Comparison of ENCODE assay signal across 8 cellular contexts in the genomic region with DNA sequence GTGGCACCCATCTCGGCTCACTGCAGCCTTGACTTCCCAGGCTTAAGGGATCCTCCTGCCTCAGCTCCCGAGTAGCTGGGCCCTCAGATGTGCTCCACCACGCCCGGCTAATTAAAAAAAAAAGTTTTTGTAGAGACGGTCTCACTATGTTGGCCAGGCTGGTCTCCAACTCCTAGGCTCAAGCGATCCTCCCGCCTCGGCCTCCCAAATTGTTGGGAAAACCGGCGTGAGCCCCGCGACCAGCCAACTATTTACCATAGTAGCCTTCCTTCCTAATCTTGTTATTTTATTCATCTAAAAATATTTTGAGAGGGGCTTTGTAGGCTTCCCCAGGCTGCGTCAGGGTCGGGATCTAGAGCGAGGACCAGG. TPM values are rescaled to one million over a fixed set of nuclear protein-coding genes. Genes with fewer than 3 reads are reported as not detected.
DNase-seq lines count a peak whose midpoint lies in the region; ATAC-seq and TF ChIP-seq lines count a peak whose summit lies in the region.

No MANE protein-coding gene starts in this region.

- H3K27me3 Mint-ChIP-seq in naive thymus-derived CD4-positive, alpha-beta T cell, result no peaks in the 10 kb centered on the region

- no peak for ATAC-seq in naive thymus-derived CD4-positive, alpha-beta T cell
- no peak for ATAC-seq in HG03025 (IDR thresholded peaks at IDR 0.05; ENCODE audit: low FRiP score, unreplicated experiment)

- no peaks in the 10 kb centered on the region for H3K9me3 Mint-ChIP-seq in naive thymus-derived CD4-positive, alpha-beta T cell

- peak overlapping the region; percentile 76 to 89 (median 84) for H3K4me3 Mint-ChIP-seq in naive thymus-derived CD4-positive, alpha-beta T cell

- CTCF ChIA-PET in naive thymus-derived CD4-positive, alpha-beta T cell (lab: Charles Lee), result interaction anchor here (1.7 to 4.3 kb wide), 2 partner anchors 11 to 27 kb away, joined by 5 to 33 read pairs; no protein-coding TSS in a partner anchor

- peak overlapping the region; percentile 78 for H3K4me3 ChIP-seq in AG10803 (ENCODE audit: low read length)
- H3K4me3 ChIP-seq in Karpas-422 (ENCODE audit: low read length), result peak overlapping the region; percentile 83
- H3K4me3 ChIP-seq in naive thymus-derived CD4-positive, alpha-beta T cell (ENCODE audit: low read length), result peak overlapping the region; percentile 90

- intact Hi-C loops in naive thymus-derived CD4-positive, alpha-beta T cell (cut with micrococcal nuclease), result loop anchor here in 1 of 2 donors (5.0 kb wide), 1 partner anchor 241 kb away; no protein-coding TSS in a partner anchor

- POLR2A ChIA-PET in naive thymus-derived CD4-positive, alpha-beta T cell (lab: Charles Lee), result interaction anchor here (0.6 to 8.6 kb wide), 6 partner anchors 13 to 970 kb away, joined by 3 to 166 read pairs (median 24); partner anchors contain the start of gene YY1

- H3K27ac Mint-ChIP-seq in naive thymus-derived CD4-positive, alpha-beta T cell, result peak overlapping the region; percentile 72 to 94 (median 90)

- peaks cover 20% of the 10 kb centered on the region for H3K4me1 ChIP-seq in Karpas-422 (ENCODE audit: low read length)
- H3K4me1 ChIP-seq in naive thymus-derived CD4-positive, alpha-beta T cell (ENCODE audit: control insufficient read depth in 2 of 2, insufficient read depth in 2 of 2, low read length in 2 of 2), result peaks cover 12 to 19% of the 10 kb centered on the region in 2 donors

- peaks cover 0 to 2% (median 0%) of the 10 kb centered on the region in 5 donors for H3K36me3 Mint-ChIP-seq in naive thymus-derived CD4-positive, alpha-beta T cell

- peaks cover 10 to 39% (median 31%) of the 10 kb centered on the region in 7 donors for H3K4me1 Mint-ChIP-seq in naive thymus-derived CD4-positive, alpha-beta T cell

- no peak for TF ChIP-seq CTCF in AG10803 (conservative IDR thresholded peaks at IDR 0.05; ENCODE audit: low read length)

- H3K79me2 ChIP-seq in Karpas-422 (ENCODE audit: low read length), result no peaks in the 10 kb centered on the region

- H3K9me2 ChIP-seq in Karpas-422 (replicated peaks; ENCODE audit: insufficient read depth, low read length), result no peaks in the 10 kb centered on the region

- H3K27ac ChIP-seq in Karpas-422 (ENCODE audit: low read length), result no peak overlapping the region
- H3K27ac ChIP-seq in cingulate gyrus (ENCODE audit: low read depth, low read length), result peak overlapping the region; percentile 80
- H3K27ac ChIP-seq in naive thymus-derived CD4-positive, alpha-beta T cell (ENCODE audit: low read depth, low read length), result peak overlapping the region; percentile 97

- in situ Hi-C loops in KBM-7 (cut with MboI; ENCODE audit: low pct_unique_long_range_greater_than_20kb, low sequenced_read_pairs), result no loop called here

- peak overlapping the region; percentile 97 for H3K4me2 ChIP-seq in Karpas-422 (ENCODE audit: low read depth, low read length, poor library complexity, severe bottlenecking)

- H2AFZ ChIP-seq in Karpas-422 (ENCODE audit: low read length), result peak overlapping the region; percentile 93; the same call in 1 of the 2 replicates

- H3K27me3 ChIP-seq in Karpas-422 (ENCODE audit: low read length), result no peaks in the 10 kb centered on the region
- H3K27me3 ChIP-seq in naive thymus-derived CD4-positive, alpha-beta T cell (ENCODE audit: control insufficient read depth in 2 of 2, insufficient read depth in 2 of 2, low read length in 2 of 2), result no peaks in the 10 kb centered on the region

- H3K9ac ChIP-seq in Karpas-422 (ENCODE audit: low read length), result peak overlapping the region; percentile 95

- no peaks in the 10 kb centered on the region for H3K36me3 ChIP-seq in Karpas-422 (ENCODE audit: insufficient read depth, low read length)
- H3K36me3 ChIP-seq in naive thymus-derived CD4-positive, alpha-beta T cell (ENCODE audit: control insufficient read depth in 2 of 3, insufficient read depth in 3 of 3, low read length in 3 of 3), result peaks cover 0 to 3% (median 0%) of the 10 kb centered on the region in 3 experiments

- H4K20me1 ChIP-seq in Karpas-422 (ENCODE audit: insufficient read depth, low read depth, low read length), result no peaks in the 10 kb centered on the region

- no peaks in the 10 kb centered on the region for H3K9me3 ChIP-seq in Karpas-422 (ENCODE audit: low read length)
- no peaks in the 10 kb centered on the region for H3K9me3 ChIP-seq in naive thymus-derived CD4-positive, alpha-beta T cell (ENCODE audit: control insufficient read depth in 2 of 3, low read length in 3 of 3)

- DNase-seq in AG10803 (ENCODE audit: low read depth), result no peak
- peak; percentile 50 for DNase-seq in Karpas-422
- DNase-seq in naive thymus-derived CD4-positive, alpha-beta T cell, result no peak
- no peak for DNase-seq in SIG-M5 (lab: John Stamatoyannopoulos, UW)
- no peak for DNase-seq in KBM-7
- no peak for DNase-seq in NCI-H146 treated with DMSO at 0.1 percent for 48 hours (lab: John Stamatoyannopoulos, UW; ENCODE audit: unreplicated experiment)

RNA-seq across cellular contexts. Expression of gene YY1, which starts 25.4 kb away (rescaled TPM):
- 95.9 and 115 TPM in 2 replicates for total RNA-seq in Karpas-422 (2014; rRNA removed; shearing (Covaris generic); ENCODE audit: low replicate concordance)
- 10 to 100 TPM; 65.8 to 99.7 (median 92.2) TPM for total RNA-seq in naive thymus-derived CD4-positive, alpha-beta T cell
- 10 to 100 TPM; 15.2 to 18.0 TPM for polyA plus RNA-seq in naive thymus-derived CD4-positive, alpha-beta T cell

RNA-seq across cellular contexts. Expression of gene DEGS2, which starts 54.1 kb away (rescaled TPM):
- 0.43 TPM in 1 of 2 replicates, not detected in the other for total RNA-seq in Karpas-422 (2014; rRNA removed; shearing (Covaris generic); ENCODE audit: low replicate concordance)
- total RNA-seq in naive thymus-derived CD4-positive, alpha-beta T cell, result 1 to 10 TPM in 1 of 5 experiments, under 1 TPM in 3, not detected in 1; 0.19 to 1.0 (median 0.32) TPM
- polyA plus RNA-seq in naive thymus-derived CD4-positive, alpha-beta T cell, result 1 to 10 TPM in 1 of 2 donors, under 1 TPM in 1; 0.51 to 1.0 TPM
